20 cellular contexts compared by ENCODE assay signal in the genomic region with DNA sequence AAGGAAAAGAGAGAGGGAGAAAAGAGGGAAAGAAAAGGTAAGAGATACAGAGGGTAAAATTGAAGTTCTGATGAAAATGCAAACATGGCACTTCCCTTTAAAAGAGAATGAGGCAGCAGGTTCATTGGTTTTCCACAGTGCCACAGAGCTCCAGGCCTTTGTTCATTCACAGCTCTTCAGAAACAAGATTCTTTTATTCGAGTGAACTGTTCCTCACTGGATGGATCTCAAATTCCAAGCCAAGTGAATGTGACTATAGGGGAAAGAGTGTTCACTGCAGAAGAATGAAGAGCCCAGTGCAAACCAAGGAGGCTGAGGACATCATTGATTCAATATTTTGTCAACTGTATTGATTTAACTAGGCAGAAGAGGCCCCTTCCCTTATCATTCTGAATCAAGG.
"Had no signal": no experiment of that assay in that cellular context is flagged by ENCODE, and none has a peak within 500 bp of the region (broad histone marks: within the 10 kb centered on the region; RNA-seq: fewer than 3 reads in every experiment).

No MANE protein-coding gene starts in this region.

- H3K27ac ChIP-seq: colonic mucosa, esophagus muscularis mucosa, foreskin keratinocyte, hepatocyte, left lung, ovary, sigmoid colon, spleen, suprapubic skin, transverse colon, upper lobe of right lung, uterus had no signal

- H3K9me3 ChIP-seq: colonic mucosa, ovary, suprapubic skin, transverse colon, uterus had no signal

- H3K4me3 ChIP-seq: colonic mucosa, esophagus muscularis mucosa, hepatocyte, left lung, ovary, sigmoid colon, spleen, suprapubic skin, transverse colon, upper lobe of right lung, uterus had no signal

- H3K27me3 ChIP-seq: colonic mucosa, esophagus muscularis mucosa, hepatocyte, left lung, ovary, sigmoid colon, spleen, suprapubic skin, transverse colon, upper lobe of right lung, uterus had no signal

- ATAC-seq: foreskin keratinocyte; left cardiac atrium; left lung; naive thymus-derived CD8-positive, alpha-beta T cell; stimulated activated memory B cell treated with anti-CD40 and anti-IgM and Interleukin-4, amounts not matched to agents 10 μg/mL and 1 μg/mL and 100 μg/mL, for 72 hours; upper lobe of right lung had no signal

- DNase-seq: colonic mucosa; effector CD8-positive, alpha-beta T cell; endodermal cell; foreskin keratinocyte; left cardiac atrium; left lung; mesendoderm; naive thymus-derived CD8-positive, alpha-beta T cell; nephron progenitor cell; ovary; sigmoid colon; spleen; stimulated activated CD4-positive, alpha-beta T cell treated with anti-CD3 and anti-CD28 coated beads, Interleukin-4, amount 100 ng/mL, for 4 hours; transverse colon; upper lobe of right lung; uterus had no signal

- H3K4me1 ChIP-seq: colonic mucosa, esophagus muscularis mucosa, foreskin keratinocyte, left lung, sigmoid colon, spleen, suprapubic skin, transverse colon, upper lobe of right lung, uterus had no signal

- H3K36me3 ChIP-seq: colonic mucosa, esophagus muscularis mucosa, left lung, ovary, sigmoid colon, spleen, suprapubic skin, transverse colon, upper lobe of right lung, uterus had no signal
